Comparison of ENCODE assay signal across 8 cellular contexts in the genomic region with DNA sequence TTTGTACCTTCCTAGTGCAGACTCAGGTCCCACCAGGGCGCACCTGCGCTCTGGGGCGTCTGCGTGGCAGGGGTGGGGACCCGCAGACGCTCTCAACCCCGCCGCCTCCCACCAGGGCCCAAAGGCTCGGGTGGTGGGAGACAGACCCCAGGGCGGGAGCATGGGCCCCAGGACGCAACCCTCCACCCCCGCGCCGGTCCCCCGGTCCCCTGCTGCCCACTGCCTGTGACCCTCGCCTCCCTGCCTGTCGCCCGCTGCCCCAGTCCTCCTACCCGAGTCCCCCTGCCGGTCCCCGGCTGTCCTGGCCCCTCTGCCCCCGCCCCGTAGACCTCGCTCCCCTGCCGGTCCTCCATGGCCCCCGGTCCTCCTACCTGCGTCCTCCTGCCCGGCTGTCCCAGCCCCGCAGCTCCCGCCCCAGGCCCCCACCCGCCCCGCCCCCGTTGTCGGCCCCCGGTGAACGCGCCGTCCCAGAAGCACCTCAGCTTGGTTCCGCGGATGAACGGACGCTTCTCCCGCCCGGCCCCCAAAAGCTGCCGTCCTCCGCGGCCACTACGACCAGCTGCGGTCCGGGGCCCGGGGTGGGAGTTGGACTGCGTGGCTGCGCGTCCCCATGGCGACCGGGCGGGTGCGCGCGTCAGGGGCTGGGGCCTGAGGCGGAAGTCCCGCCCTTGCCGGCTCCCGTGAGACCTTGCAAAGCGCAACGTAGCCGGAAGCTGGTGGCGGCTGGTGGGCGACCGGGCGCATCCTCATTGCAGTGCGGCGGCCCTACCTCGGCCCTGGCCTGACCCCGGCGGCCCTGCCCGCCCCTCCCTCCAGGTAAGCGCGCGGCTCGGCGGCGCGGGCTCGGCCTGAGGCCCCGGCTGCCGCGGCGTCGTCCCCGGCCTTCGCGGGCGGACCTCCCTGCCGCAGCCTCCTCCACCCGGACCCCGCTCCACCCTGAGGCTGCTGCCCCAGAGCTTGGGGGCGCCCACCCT. TPM values are rescaled to one million over a fixed set of nuclear protein-coding genes. Genes with fewer than 3 reads are reported as not detected.
DNase-seq lines count a peak whose midpoint lies in the region; ATAC-seq, FAIRE-seq and TF ChIP-seq lines count a peak whose summit lies in the region.

ARFGAP1 (plus strand) TSS at position 709 of the 974 bp plus-strand sequence. CDS start 2,768 bp downstream, outside the sequence.

- H4K20me1 ChIP-seq in keratinocyte (ENCODE audit: control insufficient read depth, extremely low read depth, insufficient read depth, low read length): peaks cover 13% of the 10 kb centered on the region

- dilution Hi-C loops in keratinocyte (cut with MboI; ENCODE audit: extremely low pct_ligation_motif_present, low sequenced_read_pairs): no loop called here

- H3K27ac ChIP-seq in keratinocyte (ENCODE audit: control insufficient read depth, insufficient read depth, low read length): peak within 1 kb of the TSS; percentile 75

- peak within 1 kb of the TSS; percentile 61 to 97 (median 91) for H3K4me3 ChIP-seq in keratinocyte (ENCODE audit: control insufficient read depth in 2 of 3, extremely low read depth in 1 of 3, insufficient read depth in 2 of 3, low read depth in 1 of 3, low read length in 3 of 3)

- peaks cover 18% of the 10 kb centered on the region for H3K4me1 Mint-ChIP-seq in central memory CD8-positive, alpha-beta T cell

- TF ChIP-seq CTCF in keratinocyte (optimal IDR thresholded peaks at IDR 0.05 in 1 of 3, IDR thresholded peaks at IDR 0.05 in 1 of 3, conservative IDR thresholded peaks at IDR 0.05 in 1 of 3; ENCODE audit: extremely low read depth in 1 of 3, insufficient read depth in 2 of 3, low read length in 3 of 3): no peak

- ATAC-seq in GM18907 (IDR thresholded peaks at IDR 0.05; ENCODE audit: unreplicated experiment) (peak; percentile 82), HG03175 (IDR thresholded peaks at IDR 0.05; ENCODE audit: unreplicated experiment) (peak; percentile 84)
- peak; percentile 99 for ATAC-seq in central memory CD8-positive, alpha-beta T cell (replicated peaks; ENCODE audit: extremely low read depth, poor library complexity, severe bottlenecking)

- H3K9me3 Mint-ChIP-seq in central memory CD8-positive, alpha-beta T cell: no peaks in the 10 kb centered on the region

- peak within 1 kb of the TSS; percentile 91 for H3K27ac Mint-ChIP-seq in central memory CD8-positive, alpha-beta T cell (ENCODE audit: low read depth)

- peak within 1 kb of the TSS; percentile 92 for H3K4me3 Mint-ChIP-seq in central memory CD8-positive, alpha-beta T cell

- H3K9ac ChIP-seq in keratinocyte (ENCODE audit: control insufficient read depth, extremely low read depth, insufficient read depth, low read length): peak within 1 kb of the TSS; percentile 90

- H3K27me3 Mint-ChIP-seq in central memory CD8-positive, alpha-beta T cell: peaks cover 9% of the 10 kb centered on the region

- H3K9me1 ChIP-seq in keratinocyte (ENCODE audit: control insufficient read depth, extremely low read depth, insufficient read depth, low read length): peaks cover 2% of the 10 kb centered on the region

- FAIRE-seq in keratinocyte (lab: Jason Lieb, UNC): no peak

- H3K36me3 Mint-ChIP-seq in central memory CD8-positive, alpha-beta T cell (ENCODE audit: insufficient read depth): peaks cover 6% of the 10 kb centered on the region

- peaks cover 11 to 20% of the 10 kb centered on the region in 2 experiments for H3K36me3 ChIP-seq in keratinocyte (ENCODE audit: control insufficient read depth in 2 of 2, extremely low read depth in 1 of 2, insufficient read depth in 2 of 2, low read length in 2 of 2)

- in situ Hi-C loops in ACHN (cut with HindIII; ENCODE audit: low pct_ligation_motif_present, low pct_unique_long_range_greater_than_20kb, low sequenced_read_pairs): no loop called here

- DNase-seq in ACHN (peak; percentile 80), NCI-H226 (peak; percentile 85), keratinocyte (ENCODE audit: low read depth, low spot score) (peak; percentile 55)
- DNase-seq in activated CD4-positive, CD25-positive, alpha-beta regulatory T cell treated with anti-CD3 and anti-CD28 coated beads, Interleukin-2, amount 50 U/mL, for 16 hours (ENCODE audit: low read depth, low spot score): peak; percentile 71
- peak; percentile 74 to 75 for DNase-seq in central memory CD8-positive, alpha-beta T cell (ENCODE audit: low spot score in 2 of 2)
- DNase-seq in stimulated activated CD4-positive, alpha-beta T cell treated with anti-CD3 and anti-CD28 coated beads, Interleukin-12 subunit alpha, Interleukin-12 subunit beta, amount 100 ng/mL, for 48 hours (ENCODE audit: low read depth in 2 of 3, low spot score in 1 of 3): peak; percentile 76 to 88 (median 80)

- peaks cover 47% of the 10 kb centered on the region for H3K79me2 ChIP-seq in keratinocyte (ENCODE audit: control insufficient read depth, insufficient read depth, low read length)

- H3K4me1 ChIP-seq in keratinocyte (ENCODE audit: control insufficient read depth, extremely low read depth, insufficient read depth, low read length): peaks cover 21% of the 10 kb centered on the region

- H3K9me3 ChIP-seq in keratinocyte (ENCODE audit: control insufficient read depth, low read depth, low read length): no peaks in the 10 kb centered on the region

- peak within 1 kb of the TSS; percentile 94 for H3K4me2 ChIP-seq in keratinocyte (ENCODE audit: control insufficient read depth, extremely low read depth, insufficient read depth, low read depth, low read length)

- peak within 1 kb of the TSS; percentile 61 for H2AFZ ChIP-seq in keratinocyte (ENCODE audit: control insufficient read depth, low read length)

- no peaks in the 10 kb centered on the region for H3K27me3 ChIP-seq in keratinocyte (ENCODE audit: control insufficient read depth, extremely low read depth, insufficient read depth, low read length)

RNA-seq across cellular contexts. Expression of gene ARFGAP1, which starts in this region (rescaled TPM):
- polyA plus RNA-seq in keratinocyte: 31.5 to 48.6 TPM (median 32.2 TPM) in 3 replicates
- 34.5 TPM for polyA plus RNA-seq in keratinocyte (2011; ENCODE audit: low read depth)
- polyA plus RNA-seq in keratinocyte (2011; cell fraction: cytosol; rRNA removed): 22.7 and 37.2 TPM in 2 replicates
- 128 and 155 TPM in 2 replicates for polyA plus RNA-seq in keratinocyte (2011; cell fraction: nucleus; rRNA removed)
- 29.0 and 57.9 TPM in 2 replicates for polyA plus RNA-seq in keratinocyte (2012; ENCODE audit: low replicate concordance)
- 41.4 to 84.3 TPM (median 46.5 TPM) in 3 replicates for polyA minus RNA-seq in keratinocyte
- polyA minus RNA-seq in keratinocyte (2011; cell fraction: cytosol; rRNA and poly(A)+ RNA removed): 73.1 TPM
- 48.7 and 57.2 TPM in 2 replicates for polyA minus RNA-seq in keratinocyte (2011; cell fraction: nucleus; rRNA and poly(A)+ RNA removed)

Comparison
In these comparisons a context has a peak if more than half of its experiments do, and no peak if none do; other contexts are left out.
1. Peak in every context shown above with its lines: DNase-seq, ATAC-seq, H3K4me3 ChIP-seq and H3K27ac ChIP-seq.